ENCODE assay signal across 8 cellular contexts in the genomic region with DNA sequence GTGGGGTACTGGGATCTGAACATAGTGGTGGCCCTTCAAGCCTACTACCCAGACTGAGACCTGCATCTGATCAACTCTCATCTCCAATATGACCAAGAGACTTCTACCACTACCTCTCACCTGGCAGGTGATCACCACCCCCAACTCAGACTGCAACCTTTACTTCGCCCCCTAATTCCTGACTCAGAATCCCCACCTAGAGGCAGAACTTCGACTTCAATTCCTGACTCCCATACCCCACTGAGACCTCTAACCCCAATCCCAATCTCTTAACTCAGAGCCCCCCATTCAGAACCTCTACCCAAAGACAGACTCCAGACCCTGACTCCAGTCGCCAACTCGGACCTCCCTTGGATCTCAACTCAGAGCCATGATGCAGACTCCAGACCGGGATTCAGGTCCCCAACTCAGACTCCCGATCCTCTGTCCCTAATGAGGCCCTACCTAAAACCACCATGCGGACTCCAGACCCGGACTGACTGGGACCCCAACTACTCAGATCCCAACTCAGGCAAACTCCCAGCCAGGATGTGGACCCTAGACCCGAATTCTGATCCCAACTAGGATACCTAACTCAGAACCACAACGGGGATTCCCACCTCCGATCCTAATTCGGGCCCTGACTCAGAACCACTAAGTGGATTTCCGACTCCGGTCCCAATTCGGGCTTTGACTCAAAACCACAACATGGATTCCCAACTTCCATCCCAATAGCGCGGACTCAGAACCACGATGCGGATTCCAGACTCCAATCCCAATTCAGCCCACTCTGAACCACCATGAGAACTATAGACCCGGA. TPM values are rescaled to one million over a fixed set of nuclear protein-coding genes. Genes with fewer than 3 reads are reported as not detected.
DNase-seq lines count a peak whose midpoint lies in the region; ATAC-seq and TF ChIP-seq lines count a peak whose summit lies in the region.

No MANE protein-coding gene starts in this region.

- H3K27me3 Mint-ChIP-seq in T-helper 17 cell: peaks cover 7% of the 10 kb centered on the region

- H3K4me3 Mint-ChIP-seq in T-helper 17 cell: peak overlapping the region; percentile 84

- H3K4me3 ChIP-seq in GM12875 (ENCODE audit: low read depth, low read length) (peak overlapping the region; percentile 79), gastrocnemius medialis (peak overlapping the region; percentile 73 to 91 (median 78))

- ATAC-seq in T-helper 17 cell (no peak), gastrocnemius medialis (no peak), GM21515 (IDR thresholded peaks at IDR 0.05; ENCODE audit: unreplicated experiment) (no peak), GM18867 (IDR thresholded peaks at IDR 0.05; ENCODE audit: unreplicated experiment) (no peak)

- in situ Hi-C loops in gastrocnemius medialis (cut with MboI; ENCODE audit: low sequenced_read_pairs in 4 of 4): loop anchor here in 3 of 4 donors (25.0 kb wide), 1 partner anchor 189 kb away; a partner anchor contains a TSS

- peaks cover 3% of the 10 kb centered on the region for H3K36me3 Mint-ChIP-seq in T-helper 17 cell (ENCODE audit: low read depth)

- DNase-seq in T-helper 17 cell (no peak), cardiac septum (ENCODE audit: low spot score) (peak; percentile 72), gastrocnemius medialis (peak in 1 of 2 donors; percentile 10), putamen (ENCODE audit: low spot score) (no peak), NCI-H187 treated with DMSO at 0.1 percent for 48 hours (lab: John Stamatoyannopoulos, UW) (no peak)

- intact Hi-C loops in cardiac septum (cut with DNase I): loop anchor here (10.0 kb wide), 1 partner anchor 186 kb away; a partner anchor contains a TSS
- intact Hi-C loops in gastrocnemius medialis (cut with DNase I; ENCODE audit: low total_unique reads): no loop called here

- no peaks in the 10 kb centered on the region for H3K36me3 ChIP-seq in gastrocnemius medialis

- H3K4me1 Mint-ChIP-seq in T-helper 17 cell: peaks cover 15% of the 10 kb centered on the region

- no peak for TF ChIP-seq CTCF in GM12875 (IDR thresholded peaks at IDR 0.05; ENCODE audit: borderline replicate concordance, insufficient read depth, low read depth, low read length)
- TF ChIP-seq CTCF in gastrocnemius medialis (IDR thresholded peaks at IDR 0.05 in 4 of 5, conservative IDR thresholded peaks at IDR 0.05 in 1 of 5): no peak

- no peak for TF ChIP-seq POLR2A in gastrocnemius medialis (IDR thresholded peaks at IDR 0.05)

- peaks cover 22 to 32% of the 10 kb centered on the region in 2 donors for H3K4me1 ChIP-seq in gastrocnemius medialis

- H3K27ac ChIP-seq in gastrocnemius medialis: peak overlapping the region; percentile 86 to 93 (median 89)

- no peak overlapping the region for H3K27ac Mint-ChIP-seq in T-helper 17 cell

- no peaks in the 10 kb centered on the region for H3K9me3 ChIP-seq in T-helper 17 cell (ENCODE audit: control insufficient read depth, low read length, poor library complexity, severe bottlenecking)
- no peaks in the 10 kb centered on the region for H3K9me3 ChIP-seq in gastrocnemius medialis

- H3K27me3 ChIP-seq in gastrocnemius medialis: no peaks in the 10 kb centered on the region

RNA-seq across cellular contexts. Expression of a gene that starts 1.2 kb away (rescaled TPM):
- under 1 TPM; 0.20 to 0.23 TPM for total RNA-seq in T-helper 17 cell
- total RNA-seq in cardiac septum: 0.57 TPM
- under 1 TPM; 0.16 to 0.61 (median 0.30) TPM for total RNA-seq in gastrocnemius medialis
